Comparison of ENCODE assay signal across 24 cellular contexts in genomic region chr13:20717581-20718542, GRCh38. TPM values are rescaled to one million over a fixed set of nuclear protein-coding genes. Genes with fewer than 3 reads are reported as not detected.
"Had no signal": no experiment of that assay in that cellular context is flagged by ENCODE, and none has a peak within 500 bp of the region (broad histone marks: within the 10 kb centered on the region; RNA-seq: fewer than 3 reads in every experiment).

No MANE protein-coding gene starts in this region.

- H3K27me3 Mint-ChIP-seq: activated naive CD8-positive, alpha-beta T cell had no signal

- H3K4me1 ChIP-seq: prostate gland had no signal

- H3K36me3 Mint-ChIP-seq: activated naive CD8-positive, alpha-beta T cell; mesothelial cell of epicardium; T-cell had no signal

- H3K27ac Mint-ChIP-seq: activated CD4-positive, alpha-beta T cell treated with anti-CD3 and anti-CD28 coated beads, Interleukin-2, amount 10 ng/mL, durations not matched to agents 7 days and 5 days; activated CD8-positive, alpha-beta T cell treated with anti-CD3 and anti-CD28 coated beads, Interleukin-2, amount 10 ng/mL, durations not matched to agents 7 days and 5 days; activated naive CD8-positive, alpha-beta T cell; endodermal cell; mesothelial cell of epicardium; stimulated activated naive CD8-positive, alpha-beta T cell treated with anti-CD3 and anti-CD28 coated beads, Interleukin-15, Interleukin-2, amounts not matched to agents 100 ng/mL and 50 ng/mL, for 24 hours; T-cell had no signal

- H3K4me3 ChIP-seq: lung, prostate gland, suprapubic skin, transverse colon, vagina had no signal

- H3K27ac ChIP-seq: epithelial cell of prostate, prostate gland, suprapubic skin, transverse colon, vagina had no signal

- H3K27me3 ChIP-seq: vagina had no signal

- FAIRE-seq: keratinocyte, small intestine had no signal

- H3K4me3 Mint-ChIP-seq: activated CD4-positive, alpha-beta T cell treated with anti-CD3 and anti-CD28 coated beads, Interleukin-2, amount 10 ng/mL, durations not matched to agents 7 days and 5 days; activated CD8-positive, alpha-beta T cell treated with anti-CD3 and anti-CD28 coated beads, Interleukin-2, amount 10 ng/mL, durations not matched to agents 7 days and 5 days; activated naive CD8-positive, alpha-beta T cell; activated T-cell treated with anti-CD3 and anti-CD28 coated beads, Interleukin-2, amount 50 U/mL, for 4 hours; endodermal cell; mesothelial cell of epicardium; neural crest cell; stimulated activated naive CD8-positive, alpha-beta T cell treated with anti-CD3 and anti-CD28 coated beads, Interleukin-15, Interleukin-2, amounts not matched to agents 100 ng/mL and 50 ng/mL, for 24 hours; T-cell had no signal

- H3K36me3 ChIP-seq: prostate gland, suprapubic skin, transverse colon, vagina had no signal

- H3K9me3 ChIP-seq: prostate gland, suprapubic skin, transverse colon, vagina had no signal

- H3K9me3 Mint-ChIP-seq: activated CD4-positive, alpha-beta T cell treated with anti-CD3 and anti-CD28 coated beads, Interleukin-2, amount 10 ng/mL, durations not matched to agents 7 days and 5 days; activated T-cell treated with anti-CD3 and anti-CD28 coated beads, Interleukin-2, amount 50 U/mL, for 4 hours; endodermal cell; mesothelial cell of epicardium; neural crest cell; stimulated activated naive CD8-positive, alpha-beta T cell treated with anti-CD3 and anti-CD28 coated beads, Interleukin-15, Interleukin-2, amounts not matched to agents 100 ng/mL and 50 ng/mL, for 24 hours; T-cell had no signal

- ATAC-seq: activated CD4-positive, CD25-positive, alpha-beta regulatory T cell treated with anti-CD3 and anti-CD28 coated beads, Interleukin-2, amount 50 U/mL, for 24 hours; activated CD8-positive, alpha-beta T cell treated with anti-CD3 and anti-CD28 coated beads, Interleukin-2, amount 10 ng/mL, durations not matched to agents 7 days and 5 days; activated T-cell treated with anti-CD3 and anti-CD28 coated beads, Interleukin-2, amount 50 U/mL, for 4 hours; left lobe of liver; right cardiac atrium; T-cell had no signal

- DNase-seq: activated CD4-positive, alpha-beta T cell treated with anti-CD3 and anti-CD28 coated beads, Interleukin-2, amount 10 ng/mL, durations not matched to agents 7 days and 5 days; activated CD8-positive, alpha-beta T cell treated with anti-CD3 and anti-CD28 coated beads, Interleukin-2, amount 10 ng/mL, durations not matched to agents 7 days and 5 days; activated T-cell treated with anti-CD3 and anti-CD28 coated beads, Interleukin-2, amount 50 U/mL, for 4 hours; foreskin fibroblast; hippocampal formation; small intestine; stimulated activated CD4-positive, alpha-beta T cell treated with anti-CD3 and anti-CD28 coated beads, Interleukin-15, amount 100 ng/mL, for 24 hours; stimulated activated CD4-positive, alpha-beta T cell treated with anti-CD3 and anti-CD28 coated beads, Interleukin-2, amount 100 ng/mL, for 48 hours; T-cell; transverse colon had no signal

RNA-seq across cellular contexts. Expression of gene IL17D, which starts 14.4 kb away (rescaled TPM):
- total RNA-seq: activated CD4-positive, alpha-beta T cell treated with anti-CD3 and anti-CD28 coated beads, Interleukin-2, amount 10 ng/mL, durations not matched to agents 7 days and 5 days had no signal
